In the genomic region with DNA sequence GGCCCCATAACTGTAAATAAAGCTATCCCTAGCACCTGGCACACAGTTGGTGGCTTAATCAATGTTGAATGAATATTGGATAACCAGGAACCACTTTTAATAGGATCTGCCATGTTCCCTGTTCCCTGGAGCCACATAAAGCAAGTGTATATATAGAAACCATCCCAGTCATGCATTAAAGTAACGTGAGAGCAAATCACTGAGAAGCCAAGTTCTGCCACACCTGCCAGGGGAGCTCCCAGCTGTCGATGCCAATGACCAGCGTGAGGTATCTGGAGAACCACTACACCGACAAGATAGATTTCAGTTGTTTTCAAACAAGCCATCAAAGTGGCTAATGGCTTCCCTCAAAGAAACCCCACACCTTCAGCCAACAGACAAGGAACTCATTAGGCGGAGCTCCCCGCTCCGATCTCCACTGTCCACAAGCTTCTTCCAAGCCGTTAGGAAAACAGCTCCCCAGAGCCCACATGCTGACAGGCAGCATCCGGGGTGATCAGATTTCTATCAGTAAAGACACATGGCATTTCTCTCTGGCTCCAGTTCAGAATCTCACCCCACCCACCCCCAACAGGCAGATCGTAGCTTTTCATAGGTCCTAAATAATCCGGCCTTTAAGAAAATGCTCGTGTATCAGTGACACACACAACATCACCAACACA, we compare ENCODE assay signal across 11 cellular contexts. TPM values are rescaled to one million over a fixed set of nuclear protein-coding genes. Genes with fewer than 3 reads are reported as not detected.
DNase-seq lines count a peak whose midpoint lies in the region; ATAC-seq, FAIRE-seq and TF ChIP-seq lines count a peak whose summit lies in the region.
"Had no signal": no experiment of that assay in that cellular context is flagged by ENCODE, and none has a peak within 500 bp of the region (broad histone marks: within the 10 kb centered on the region; RNA-seq: fewer than 3 reads in every experiment).

No MANE protein-coding gene starts in this region.

- H3K4me3 Mint-ChIP-seq in naive thymus-derived CD8-positive, alpha-beta T cell: no peak overlapping the region

- intact Hi-C loops in esophagus muscularis mucosa (cut with DNase I): loop anchor here (5.0 kb wide), 1 partner anchor 61 kb away; no protein-coding TSS in a partner anchor
- intact Hi-C loops in HepG2 (cut with micrococcal nuclease; ENCODE audit: unreplicated experiment): loop anchor here (10.0 kb wide), 1 partner anchor 219 kb away; the partner anchor contains the start of gene APPL1

- no peaks in the 10 kb centered on the region for H3K79me2 ChIP-seq in HepG2 (ENCODE audit: insufficient read depth, low read length)

- no peak overlapping the region for H2AFZ ChIP-seq in HepG2 (ENCODE audit: low read length)

- TF ChIP-seq CTCF in esophagus muscularis mucosa (IDR thresholded peaks at IDR 0.05) (no peak), HepG2 (CRISPR knock-in tag; IDR thresholded peaks at IDR 0.05) (no peak)

- H3K27me3 ChIP-seq in esophagus muscularis mucosa: no peaks in the 10 kb centered on the region
- H3K27me3 ChIP-seq in skeletal muscle tissue (ENCODE audit: control insufficient read depth in 3 of 3, insufficient read depth in 3 of 3, low read length in 3 of 3): no peaks in the 10 kb centered on the region
- H3K27me3 ChIP-seq in HepG2 (ENCODE audit: control insufficient read depth in 1 of 2, insufficient read depth in 2 of 2, low read length in 2 of 2): no peaks in the 10 kb centered on the region

- FAIRE-seq in HTR-8/SVneo (lab: Jason Lieb, UNC): no peak
- FAIRE-seq in HepG2 (lab: Jason Lieb, UNC): no peak
- FAIRE-seq: RCC 7860 had no signal

- TF ChIP-seq RAD21 in HepG2 (CRISPR knock-in tag; IDR thresholded peaks at IDR 0.05): no peak

- H3K4me1 ChIP-seq in esophagus muscularis mucosa (peaks cover 33 to 73% (median 61%) of the 10 kb centered on the region in 4 donors), skeletal muscle tissue (ENCODE audit: control insufficient read depth in 3 of 3, insufficient read depth in 3 of 3, low read length in 3 of 3) (peaks cover 22 to 40% (median 34%) of the 10 kb centered on the region in 3 donors), HepG2 (ENCODE audit: insufficient read depth, low read length) (no peaks in the 10 kb centered on the region)

- TF ChIP-seq POLR2A in esophagus muscularis mucosa (IDR thresholded peaks at IDR 0.05; ENCODE audit: low read depth) (no peak), HepG2 (IDR thresholded peaks at IDR 0.05; ENCODE audit: insufficient read depth in 1 of 2, low read depth in 2 of 2, low read length in 2 of 2) (no peak)

- DNase-seq in HTR-8/SVneo (ENCODE audit: insufficient read length, low spot score) (peak; percentile 48), NCI-H526 treated with DMSO at 0.1 percent for 48 hours (lab: John Stamatoyannopoulos, UW) (peak; percentile 81), esophagus muscularis mucosa (ENCODE audit: extremely low spot score) (no peak), HepG2 (ENCODE audit: low spot score) (no peak)
- no peak for DNase-seq in naive thymus-derived CD8-positive, alpha-beta T cell
- DNase-seq: naive B cell; stimulated activated CD4-positive, alpha-beta T cell treated with anti-CD3 and anti-CD28 coated beads, Interleukin-2, amount 100 ng/mL, for 24 hours had no signal

- H3K9ac ChIP-seq in skeletal muscle tissue (ENCODE audit: low read depth in 1 of 3, low read length in 3 of 3): peak overlapping the region in 1 of 3 donors; percentile 40
- no peak overlapping the region for H3K9ac ChIP-seq in HepG2 (ENCODE audit: insufficient read depth, low read depth, low read length)

- peaks cover 0 to 2% (median 0%) of the 10 kb centered on the region in 5 donors for H3K27me3 Mint-ChIP-seq in naive thymus-derived CD8-positive, alpha-beta T cell

- H3K4me2 ChIP-seq in HepG2 (ENCODE audit: low read depth, low read length): no peak overlapping the region

- no peaks in the 10 kb centered on the region for H3K36me3 Mint-ChIP-seq in naive thymus-derived CD8-positive, alpha-beta T cell
- H3K36me3 Mint-ChIP-seq: naive B cell had no signal

- no peaks in the 10 kb centered on the region for H4K20me1 ChIP-seq in HepG2 (ENCODE audit: insufficient read depth, low read length)

- no peak for TF ChIP-seq EP300 in esophagus muscularis mucosa (IDR thresholded peaks at IDR 0.05)
- TF ChIP-seq EP300 in HepG2 (IDR thresholded peaks at IDR 0.05; ENCODE audit: low read depth in 2 of 2, low read length in 2 of 2): no peak
- no peak for TF ChIP-seq EP300 in HepG2 (CRISPR knock-in tag; IDR thresholded peaks at IDR 0.05; ENCODE audit: borderline replicate concordance)

- no peaks in the 10 kb centered on the region for H3K9me3 Mint-ChIP-seq in naive thymus-derived CD8-positive, alpha-beta T cell

- peak overlapping the region in 1 of 10 donors; percentile 29 for H3K27ac Mint-ChIP-seq in naive thymus-derived CD8-positive, alpha-beta T cell

- no peaks in the 10 kb centered on the region for H3K9me3 ChIP-seq in esophagus muscularis mucosa
- H3K9me3 ChIP-seq in skeletal muscle tissue (ENCODE audit: control insufficient read depth in 3 of 3, low read length in 3 of 3): no peaks in the 10 kb centered on the region
- no peaks in the 10 kb centered on the region for H3K9me3 ChIP-seq in HepG2 (ENCODE audit: low read length)

- peak overlapping the region; percentile 74 to 86 (median 79) for H3K27ac ChIP-seq in esophagus muscularis mucosa (replicated peaks in 1 of 4)
- H3K27ac ChIP-seq in skeletal muscle tissue (ENCODE audit: low read depth, low read length): peak overlapping the region; percentile 73
- H3K27ac ChIP-seq in HepG2 (ENCODE audit: extremely low read length, insufficient read depth, low read length): no peak overlapping the region

- BruUV-seq in HepG2 (replicated peaks; lab: Mats Ljungman, UMichigan): no TSS peak

- no peaks in the 10 kb centered on the region for H3K36me3 ChIP-seq in esophagus muscularis mucosa
- H3K36me3 ChIP-seq in skeletal muscle tissue (ENCODE audit: control insufficient read depth in 3 of 3, insufficient read depth in 3 of 3, low read length in 3 of 3): no peaks in the 10 kb centered on the region
- peaks cover 1 to 3% of the 10 kb centered on the region in 2 experiments; a peak in 1 of 5 replicates for H3K36me3 ChIP-seq in HepG2 (replicated peaks in 1 of 2; ENCODE audit: control insufficient read depth in 1 of 2, insufficient read depth in 2 of 2, low read length in 2 of 2)

- WGBS in esophagus muscularis mucosa: 75% methylated on average over 12 of the region's 12 CpGs
- WGBS in HepG2 (ENCODE audit: low lambda C conversion rate): 97% methylated on average over 12 of the region's 12 CpGs

- peaks cover 3 to 7% (median 6%) of the 10 kb centered on the region in 4 donors for H3K4me1 Mint-ChIP-seq in naive thymus-derived CD8-positive, alpha-beta T cell

- in situ Hi-C loops in HepG2 (cut with HindIII; ENCODE audit: extremely low pct_ligation_motif_present, low pct_unique_long_range_greater_than_20kb): no loop called here

- CTCF ChIA-PET in HepG2 (lab: Yijun Ruan, JAX; ENCODE audit: low intra/inter-chr PET ratio, low total read pairs): no interaction called here

- no peak for ATAC-seq in GM18870 (IDR thresholded peaks at IDR 0.05; ENCODE audit: unreplicated experiment)
- no peak for ATAC-seq in HepG2
- ATAC-seq in naive thymus-derived CD8-positive, alpha-beta T cell: no peak
- ATAC-seq in GM18907 (IDR thresholded peaks at IDR 0.05; ENCODE audit: unreplicated experiment): no peak

- POLR2A ChIA-PET in HepG2 (lab: Yijun Ruan, JAX): no interaction called here
- POLR2A ChIA-PET in naive thymus-derived CD8-positive, alpha-beta T cell (lab: Charles Lee): interaction anchor here (0.6 kb wide), 1 partner anchor 61 kb away, joined by 3 read pairs; no protein-coding TSS in a partner anchor

- H3K4me3 ChIP-seq in esophagus muscularis mucosa: no peak overlapping the region
- H3K4me3 ChIP-seq in skeletal muscle tissue (ENCODE audit: low read length in 3 of 3): peak overlapping the region; percentile 2 to 33 (median 17)
- no peak overlapping the region for H3K4me3 ChIP-seq in HepG2 (replicated peaks in 1 of 3; ENCODE audit: insufficient read depth in 1 of 3, low read depth in 2 of 3, low read length in 3 of 3)

RNA-seq across cellular contexts. Expression of gene SPATA12, which starts 54.3 kb away (rescaled TPM):
- under 1 TPM in 1 of 4 donors, not detected in 3; 0.13 TPM for total RNA-seq in esophagus muscularis mucosa
- total RNA-seq in skeletal muscle tissue: not detected
- 0.09 TPM in 1 of 2 replicates, not detected in the other for total RNA-seq in HepG2 (2016; rRNA removed; fragmentation: Illumina TruSeq; extraction: Trizol)
- total RNA-seq in HepG2 (2016; cell fraction: cytosol; rRNA removed; fragmentation: Illumina TruSeq; extraction: Trizol; ENCODE audit: low read depth): not detected in 2 replicates
- total RNA-seq in HepG2 (2016; cell fraction: insoluble cytoplasmic fraction; rRNA removed; fragmentation: Illumina TruSeq; extraction: Trizol): 0.04 TPM in 1 of 2 replicates, not detected in the other
- total RNA-seq in HepG2 (2016; cell fraction: membrane; rRNA removed; fragmentation: Illumina TruSeq; extraction: Trizol): 0.12 TPM in 1 of 2 replicates, not detected in the other
- total RNA-seq in HepG2 (2016; cell fraction: nucleus; rRNA removed; fragmentation: Illumina TruSeq; extraction: Trizol): not detected in 2 replicates
- 0.16 and 0.25 TPM in 2 replicates for polyA plus RNA-seq in HepG2 (2011; rRNA removed)
- polyA plus RNA-seq in HepG2 (2011; cell fraction: cytosol; rRNA removed): 0.08 and 0.09 TPM in 2 replicates
- 0.06 and 0.14 TPM in 2 replicates for polyA plus RNA-seq in HepG2 (2011; cell fraction: nucleus; rRNA removed)
- polyA plus RNA-seq in HepG2 (2012): not detected in 2 replicates
- not detected in 2 replicates for polyA plus RNA-seq in HepG2 (2016; cell fraction: cytosol; fragmentation: Illumina TruSeq; extraction: Trizol; ENCODE audit: low read depth)
- polyA plus RNA-seq in HepG2 (2016; cell fraction: insoluble cytoplasmic fraction; fragmentation: Illumina TruSeq; extraction: Trizol; ENCODE audit: low read depth): not detected in 2 replicates
- not detected in 2 replicates for polyA plus RNA-seq in HepG2 (2016; cell fraction: membrane; fragmentation: Illumina TruSeq; extraction: Trizol; ENCODE audit: low read depth)
- polyA plus RNA-seq in HepG2 (2016; cell fraction: nucleus; fragmentation: Illumina TruSeq; extraction: Trizol; ENCODE audit: insufficient read depth, low read depth): not detected in 2 replicates
- polyA minus RNA-seq in HepG2 (2011; rRNA and poly(A)+ RNA removed; ENCODE audit: low replicate concordance): 0.26 and 0.35 TPM in 2 replicates
- not detected in 2 replicates for polyA minus RNA-seq in HepG2 (2011; cell fraction: cytosol; rRNA and poly(A)+ RNA removed)
- polyA minus RNA-seq in HepG2 (2011; cell fraction: nucleus; rRNA and poly(A)+ RNA removed): 0.13 TPM in 1 of 2 replicates, not detected in the other
- not detected for total RNA-seq in naive thymus-derived CD8-positive, alpha-beta T cell
- not detected for polyA plus RNA-seq in naive thymus-derived CD8-positive, alpha-beta T cell

Comparison
In these comparisons a context has a peak if more than half of its experiments do, and no peak if none do; other contexts are left out.
1. DNase-seq: peak in HTR-8/SVneo (single experiment) and NCI-H526 treated with DMSO at 0.1 percent for 48 hours (single experiment); none in esophagus muscularis mucosa (single experiment), HepG2 (single experiment) and naive thymus-derived CD8-positive, alpha-beta T cell (0 of 10).
2. H3K4me3 ChIP-seq: peak in skeletal muscle tissue (3 of 3); none in esophagus muscularis mucosa (0 of 4) and HepG2 (0 of 3).